In the genomic region with DNA sequence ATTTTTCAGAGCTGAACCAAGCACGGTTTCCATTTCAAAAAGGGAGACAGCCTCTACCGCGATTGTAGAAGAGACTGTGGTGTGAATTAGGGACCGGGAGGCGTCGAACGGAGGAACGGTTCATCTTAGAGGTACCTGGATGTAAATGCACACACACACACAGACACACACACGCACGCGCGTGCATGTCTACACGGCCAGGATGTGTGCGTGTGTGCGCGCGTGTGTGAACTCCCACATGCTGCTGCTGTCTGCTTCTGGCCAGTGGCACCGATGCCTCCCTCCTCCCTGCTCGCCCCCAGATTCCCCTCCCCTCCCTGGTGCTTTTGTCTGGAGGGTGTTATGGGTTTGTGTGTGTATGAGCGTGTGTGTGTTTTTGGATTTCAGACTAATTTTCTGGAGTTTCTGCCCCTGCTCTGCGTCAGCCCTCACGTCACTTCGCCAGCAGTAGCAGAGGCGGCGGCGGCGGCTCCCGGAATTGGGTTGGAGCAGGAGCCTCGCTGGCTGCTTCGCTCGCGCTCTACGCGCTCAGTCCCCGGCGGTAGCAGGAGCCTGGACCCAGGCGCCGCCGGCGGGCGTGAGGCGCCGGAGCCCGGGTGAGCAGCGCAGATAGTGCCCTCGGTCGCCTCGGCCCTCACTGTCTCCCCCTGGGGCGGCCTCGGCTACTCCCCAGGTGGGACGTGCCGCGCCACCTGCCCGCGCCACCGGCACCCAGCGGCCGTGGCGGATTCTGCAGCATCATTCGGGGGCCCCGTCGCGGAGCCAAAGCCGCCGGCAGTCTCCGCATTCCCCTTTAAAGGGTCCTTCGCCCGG, we compare ENCODE assay signal across 1 cellular context.
TF ChIP-seq lines count a peak whose summit lies in the region.

A gene (plus strand): TSS at position 437 of the 813 bp plus-strand sequence. CDS start 1,020 bp downstream, outside the sequence.

TF ChIP-seq in HCT116, 20 proteins besides CTCF, POLR2A, EP300 and RAD21 (continued from another document):
- TF ChIP-seq SRF (IDR thresholded peaks at IDR 0.05; ENCODE audit: low read depth) (no peak), CBX3 (IDR thresholded peaks at IDR 0.05; ENCODE audit: low read depth) (no peak), TCF7L2 (IDR thresholded peaks at IDR 0.05; ENCODE audit: borderline replicate concordance, extremely low read depth, insufficient read depth, insufficient read length) (no peak), ZNF274 (IDR thresholded peaks at IDR 0.05; ENCODE audit: low read depth, low read length) (no peak), SP1 (IDR thresholded peaks at IDR 0.05; ENCODE audit: low read depth) (no peak)
- TF ChIP-seq, protein P1, sequence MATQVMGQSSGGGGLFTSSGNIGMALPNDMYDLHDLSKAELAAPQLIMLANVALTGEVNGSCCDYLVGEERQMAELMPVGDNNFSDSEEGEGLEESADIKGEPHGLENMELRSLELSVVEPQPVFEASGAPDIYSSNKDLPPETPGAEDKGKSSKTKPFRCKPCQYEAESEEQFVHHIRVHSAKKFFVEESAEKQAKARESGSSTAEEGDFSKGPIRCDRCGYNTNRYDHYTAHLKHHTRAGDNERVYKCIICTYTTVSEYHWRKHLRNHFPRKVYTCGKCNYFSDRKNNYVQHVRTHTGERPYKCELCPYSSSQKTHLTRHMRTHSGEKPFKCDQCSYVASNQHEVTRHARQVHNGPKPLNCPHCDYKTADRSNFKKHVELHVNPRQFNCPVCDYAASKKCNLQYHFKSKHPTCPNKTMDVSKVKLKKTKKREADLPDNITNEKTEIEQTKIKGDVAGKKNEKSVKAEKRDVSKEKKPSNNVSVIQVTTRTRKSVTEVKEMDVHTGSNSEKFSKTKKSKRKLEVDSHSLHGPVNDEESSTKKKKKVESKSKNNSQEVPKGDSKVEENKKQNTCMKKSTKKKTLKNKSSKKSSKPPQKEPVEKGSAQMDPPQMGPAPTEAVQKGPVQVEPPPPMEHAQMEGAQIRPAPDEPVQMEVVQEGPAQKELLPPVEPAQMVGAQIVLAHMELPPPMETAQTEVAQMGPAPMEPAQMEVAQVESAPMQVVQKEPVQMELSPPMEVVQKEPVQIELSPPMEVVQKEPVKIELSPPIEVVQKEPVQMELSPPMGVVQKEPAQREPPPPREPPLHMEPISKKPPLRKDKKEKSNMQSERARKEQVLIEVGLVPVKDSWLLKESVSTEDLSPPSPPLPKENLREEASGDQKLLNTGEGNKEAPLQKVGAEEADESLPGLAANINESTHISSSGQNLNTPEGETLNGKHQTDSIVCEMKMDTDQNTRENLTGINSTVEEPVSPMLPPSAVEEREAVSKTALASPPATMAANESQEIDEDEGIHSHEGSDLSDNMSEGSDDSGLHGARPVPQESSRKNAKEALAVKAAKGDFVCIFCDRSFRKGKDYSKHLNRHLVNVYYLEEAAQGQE (IDR thresholded peaks at IDR 0.05; ENCODE audit: low read depth): no peak
